ENCODE assay signal across 1 cellular context in the genomic region with DNA sequence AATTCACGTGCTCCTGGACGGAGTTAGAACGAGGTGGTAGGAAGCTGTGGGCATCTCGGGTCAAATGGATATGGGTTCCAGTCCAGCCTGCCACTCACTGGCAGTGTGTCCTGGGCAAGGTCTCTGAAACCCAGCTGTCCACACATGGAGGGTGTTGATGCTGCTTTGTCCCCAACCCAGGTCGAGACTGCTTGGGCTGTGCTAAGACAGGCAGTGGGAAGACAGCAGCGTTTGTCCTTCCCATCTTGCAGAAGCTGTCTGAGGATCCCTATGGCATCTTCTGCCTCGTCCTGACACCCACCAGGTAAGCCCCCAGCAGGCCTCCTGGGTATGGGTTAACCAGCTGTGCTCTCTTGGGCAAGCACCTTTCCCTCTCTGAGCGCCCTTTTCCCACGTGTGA.
TF ChIP-seq lines count a peak whose summit lies in the region.

No MANE protein-coding gene starts in this region.

TF ChIP-seq in HepG2, 621 proteins besides CTCF, POLR2A, EP300 and RAD21:
- TF ChIP-seq ZNF138 (CRISPR knock-in tag; IDR thresholded peaks at IDR 0.05; ENCODE audit: low read depth) (no peak), SP5 (CRISPR knock-in tag; IDR thresholded peaks at IDR 0.05; ENCODE audit: borderline replicate concordance, low read depth) (no peak), MIXL1 (CRISPR knock-in tag; IDR thresholded peaks at IDR 0.05) (no peak), ZNF768 (CRISPR knock-in tag; IDR thresholded peaks at IDR 0.05) (peak; percentile 67)
